24 cellular contexts compared by ENCODE assay signal in the genomic region with DNA sequence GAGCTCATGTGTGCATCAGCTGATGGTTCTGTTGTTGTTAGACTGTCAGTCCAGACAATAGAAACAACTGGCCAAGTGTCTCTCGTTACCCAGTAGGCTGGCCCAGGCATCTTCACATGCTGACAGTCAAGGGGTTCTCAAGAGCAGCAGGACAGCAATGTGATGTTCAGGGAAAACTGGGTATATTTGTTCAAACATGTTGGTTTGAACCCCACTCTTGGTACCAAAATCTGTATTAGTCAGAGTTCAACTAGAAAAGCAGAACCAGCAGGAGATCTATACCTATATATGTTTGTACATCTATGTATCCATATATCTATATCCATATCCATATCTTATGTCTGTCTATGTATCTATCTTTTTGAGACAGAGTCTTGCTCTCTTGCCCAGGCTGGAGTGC.
DNase-seq lines count a peak whose midpoint lies in the region; FAIRE-seq and TF ChIP-seq lines count a peak whose summit lies in the region.
"Had no signal": no experiment of that assay in that cellular context is flagged by ENCODE, and none has a peak within 500 bp of the region (broad histone marks: within the 10 kb centered on the region; RNA-seq: fewer than 3 reads in every experiment).

No MANE protein-coding gene starts in this region.

- H3K36me3 ChIP-seq in HEK293 (ENCODE audit: control insufficient read depth in 2 of 2, insufficient read depth in 1 of 2, low read length in 2 of 2) (no peaks in the 10 kb centered on the region), bronchial epithelial cell (ENCODE audit: control insufficient read depth, insufficient read depth, low read length) (no peaks in the 10 kb centered on the region)
- H3K36me3 ChIP-seq: BE2C, BLaER1 had no signal

- TF ChIP-seq CTCF in HEK293 (tag by site-specific recombination; IDR thresholded peaks at IDR 0.05) (no peak), VCaP (conservative IDR thresholded peaks at IDR 0.05) (no peak), bronchial epithelial cell (IDR thresholded peaks at IDR 0.05; ENCODE audit: insufficient read depth, low read length, severe bottlenecking) (no peak), dorsolateral prefrontal cortex (IDR thresholded peaks at IDR 0.05 in 54 of 56, conservative IDR thresholded peaks at IDR 0.05 in 2 of 56; ENCODE audit: low read depth in 1 of 56, partially characterized antibody in 56 of 56) (no peak)

- CTCF ChIA-PET in HEK293 (lab: Yijun Ruan, JAX), result no interaction called here

- intact Hi-C loops in dorsolateral prefrontal cortex (cut with DNase I), result no loop called here

- no peaks in the 10 kb centered on the region for H3K9me3 ChIP-seq in HEK293 (ENCODE audit: control insufficient read depth, insufficient read depth, low read depth, low read length)
- H3K9me3 ChIP-seq: BE2C had no signal

- no peak overlapping the region for H3K27ac ChIP-seq in HEK293 (ENCODE audit: extremely low read depth, low read depth, low read length)
- H3K27ac ChIP-seq in VCaP, result peak overlapping the region; percentile 73
- no peak overlapping the region for H3K27ac ChIP-seq in dorsolateral prefrontal cortex
- H3K27ac ChIP-seq: BLaER1 had no signal

- H3K27me3 ChIP-seq in bronchial epithelial cell (ENCODE audit: control insufficient read depth, insufficient read depth, low read length) (no peaks in the 10 kb centered on the region), dorsolateral prefrontal cortex (no peaks in the 10 kb centered on the region)
- H3K27me3 ChIP-seq: BE2C, BLaER1 had no signal

- H3K4me3 ChIP-seq in HEK293 (ENCODE audit: low read depth, low read length) (no peak overlapping the region), bronchial epithelial cell (ENCODE audit: low read depth, low read length) (no peak overlapping the region), dorsolateral prefrontal cortex (no peak overlapping the region)
- H3K4me3 ChIP-seq: BLaER1, GM12878 had no signal

- no peaks in the 10 kb centered on the region for H3K4me1 ChIP-seq in HEK293 (ENCODE audit: control insufficient read depth, insufficient read depth, low read length)
- H3K4me1 ChIP-seq: BE2C had no signal

- no peak for TF ChIP-seq POLR2A in GM12892 (IDR thresholded peaks at IDR 0.05; ENCODE audit: low read depth, low read length)

- peak; percentile 7 for FAIRE-seq in bronchial epithelial cell (lab: Jason Lieb, UNC)
- FAIRE-seq in GM12892 (lab: Jason Lieb, UNC), result no peak
- FAIRE-seq: A204.1, GM12878 had no signal

- POLR2A ChIA-PET in HEK293 (lab: Yijun Ruan, JAX), result no interaction called here

- DNase-seq in bronchial epithelial cell (ENCODE audit: low read depth), result no peak
- no peak for DNase-seq in GM12892 (ENCODE audit: insufficient read length)
- no peak for DNase-seq in dorsolateral prefrontal cortex
- no peak for DNase-seq in activated CD4-positive, CD25-positive, alpha-beta regulatory T cell (lab: John Stamatoyannopoulos, UW)
- DNase-seq: 8988T; ACHN; BE2C; C1 segment of cervical spinal cord; CD4-positive, alpha-beta memory T cell; CD4-positive, CD25-positive, alpha-beta regulatory T cell; CD8-positive, alpha-beta memory T cell; COR-L47; DMS 273 treated with DMSO at 0.1 percent for 48 hours; DMS153; DMS53; DMS79; DND-41; EL; GDM1 had no signal

TF ChIP-seq in HEK293, 187 proteins besides CTCF, POLR2A, EP300 and RAD21:
- TF ChIP-seq ZNF707 (tag by site-specific recombination; IDR thresholded peaks at IDR 0.05), result peak; percentile 65; the same call in 1 of the 2 replicates
- TF ChIP-seq, protein P1, sequence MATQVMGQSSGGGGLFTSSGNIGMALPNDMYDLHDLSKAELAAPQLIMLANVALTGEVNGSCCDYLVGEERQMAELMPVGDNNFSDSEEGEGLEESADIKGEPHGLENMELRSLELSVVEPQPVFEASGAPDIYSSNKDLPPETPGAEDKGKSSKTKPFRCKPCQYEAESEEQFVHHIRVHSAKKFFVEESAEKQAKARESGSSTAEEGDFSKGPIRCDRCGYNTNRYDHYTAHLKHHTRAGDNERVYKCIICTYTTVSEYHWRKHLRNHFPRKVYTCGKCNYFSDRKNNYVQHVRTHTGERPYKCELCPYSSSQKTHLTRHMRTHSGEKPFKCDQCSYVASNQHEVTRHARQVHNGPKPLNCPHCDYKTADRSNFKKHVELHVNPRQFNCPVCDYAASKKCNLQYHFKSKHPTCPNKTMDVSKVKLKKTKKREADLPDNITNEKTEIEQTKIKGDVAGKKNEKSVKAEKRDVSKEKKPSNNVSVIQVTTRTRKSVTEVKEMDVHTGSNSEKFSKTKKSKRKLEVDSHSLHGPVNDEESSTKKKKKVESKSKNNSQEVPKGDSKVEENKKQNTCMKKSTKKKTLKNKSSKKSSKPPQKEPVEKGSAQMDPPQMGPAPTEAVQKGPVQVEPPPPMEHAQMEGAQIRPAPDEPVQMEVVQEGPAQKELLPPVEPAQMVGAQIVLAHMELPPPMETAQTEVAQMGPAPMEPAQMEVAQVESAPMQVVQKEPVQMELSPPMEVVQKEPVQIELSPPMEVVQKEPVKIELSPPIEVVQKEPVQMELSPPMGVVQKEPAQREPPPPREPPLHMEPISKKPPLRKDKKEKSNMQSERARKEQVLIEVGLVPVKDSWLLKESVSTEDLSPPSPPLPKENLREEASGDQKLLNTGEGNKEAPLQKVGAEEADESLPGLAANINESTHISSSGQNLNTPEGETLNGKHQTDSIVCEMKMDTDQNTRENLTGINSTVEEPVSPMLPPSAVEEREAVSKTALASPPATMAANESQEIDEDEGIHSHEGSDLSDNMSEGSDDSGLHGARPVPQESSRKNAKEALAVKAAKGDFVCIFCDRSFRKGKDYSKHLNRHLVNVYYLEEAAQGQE (tag by site-specific recombination; IDR thresholded peaks at IDR 0.05), result no peak
